Comparison of ENCODE assay signal across 19 cellular contexts in genomic region chr12:52508211-52508610, GRCh38. TPM values are rescaled to one million over a fixed set of nuclear protein-coding genes. Genes with fewer than 3 reads are reported as not detected.
DNase-seq lines count a peak whose midpoint lies in the region; ATAC-seq, FAIRE-seq and TF ChIP-seq lines count a peak whose summit lies in the region.
"Had no signal": no experiment of that assay in that cellular context is flagged by ENCODE, and none has a peak within 500 bp of the region (broad histone marks: within the 10 kb centered on the region; RNA-seq: fewer than 3 reads in every experiment).

No MANE protein-coding gene starts in this region.

- peak; percentile 3 for ATAC-seq in esophagus mucosa
- no peak for ATAC-seq in GM18907 (IDR thresholded peaks at IDR 0.05; ENCODE audit: unreplicated experiment)
- ATAC-seq in pancreas: no peak
- ATAC-seq: CD8-positive, alpha-beta T cell had no signal

- no peak overlapping the region for H3K4me2 ChIP-seq in neuronal stem cell (ENCODE audit: insufficient read depth, low read length, poor library complexity, severe bottlenecking)
- H3K4me2 ChIP-seq: A549 had no signal

- no CpG with 5 or more reads among the region's 5 CpGs for WGBS in neuronal stem cell (ENCODE audit: extremely low coverage in 2 of 2, insufficient read length in 2 of 2, insufficient replicate concordance in 1 of 2), 2 donors
- 70 to 71% methylated on average over 4 to 5 of the region's 5 CpGs for WGBS in esophagus squamous epithelium, 2 donors
- WGBS in pancreas, 2 donors: 68 to 71% methylated on average over 5 of the region's 5 CpGs

- no peak overlapping the region for H4K8ac ChIP-seq in neuronal stem cell (ENCODE audit: low read depth, low read length)

- H3K27me3 ChIP-seq in bronchial epithelial cell (ENCODE audit: control insufficient read depth, insufficient read depth, low read length) (no peaks in the 10 kb centered on the region), neuronal stem cell (ENCODE audit: control insufficient read depth in 3 of 3, insufficient read depth in 3 of 3, low read depth in 1 of 3, low read length in 3 of 3) (no peaks in the 10 kb centered on the region), esophagus squamous epithelium (peaks cover 0 to 11% (median 0%) of the 10 kb centered on the region in 4 donors), pancreas (peaks cover 0 to 8% (median 0%) of the 10 kb centered on the region in 4 donors)

- H3K79me1 ChIP-seq in neuronal stem cell (ENCODE audit: low read depth, low read length): no peaks in the 10 kb centered on the region

- H4K91ac ChIP-seq in neuronal stem cell (ENCODE audit: low read depth, low read length, poor library complexity): no peak overlapping the region

- H3K18ac ChIP-seq in neuronal stem cell (ENCODE audit: low read length): peak overlapping the region; percentile 40

- H3K4me3 ChIP-seq in bronchial epithelial cell (ENCODE audit: low read depth, low read length) (no peak overlapping the region), neuronal stem cell (ENCODE audit: low read length in 2 of 2) (no peak overlapping the region), esophagus squamous epithelium (no peak overlapping the region), pancreas (no peak overlapping the region)
- H3K4me3 ChIP-seq: A549 had no signal

- no peaks in the 10 kb centered on the region for H3K4me1 ChIP-seq in neuronal stem cell (ENCODE audit: control insufficient read depth in 2 of 2, insufficient read depth in 1 of 2, low read depth in 1 of 2, low read length in 2 of 2)
- H3K4me1 ChIP-seq in esophagus squamous epithelium: peaks cover 0 to 4% (median 0%) of the 10 kb centered on the region in 3 donors
- no peaks in the 10 kb centered on the region for H3K4me1 ChIP-seq in pancreas
- H3K4me1 ChIP-seq: A549, Caco-2 had no signal

- no peak for TF ChIP-seq CTCF in bronchial epithelial cell (IDR thresholded peaks at IDR 0.05; ENCODE audit: insufficient read depth, low read length, severe bottlenecking)
- TF ChIP-seq CTCF in esophagus squamous epithelium (IDR thresholded peaks at IDR 0.05): no peak
- TF ChIP-seq CTCF in pancreas (IDR thresholded peaks at IDR 0.05): no peak

- DNase-seq in bronchial epithelial cell (ENCODE audit: low read depth): no peak
- DNase-seq in neuronal stem cell (ENCODE audit: low spot score): no peak
- no peak for DNase-seq in urothelium cell line (ENCODE audit: low spot score)
- DNase-seq in esophagus squamous epithelium (lab: John Stamatoyannopoulos, UW): no peak
- no peak for DNase-seq in pancreas
- DNase-seq: Caco-2; CD8-positive, alpha-beta T cell; DND-41; GDM1; HCEC 1CT; HFFc6 had no signal

- H2BK120ac ChIP-seq in neuronal stem cell (ENCODE audit: low read depth, low read length): no peak overlapping the region

- H3K36me3 ChIP-seq in bronchial epithelial cell (ENCODE audit: control insufficient read depth, insufficient read depth, low read length) (no peaks in the 10 kb centered on the region), neuronal stem cell (replicated peaks in 1 of 2; ENCODE audit: control insufficient read depth in 2 of 2, insufficient read depth in 2 of 2, low read length in 2 of 2) (no peaks in the 10 kb centered on the region), esophagus squamous epithelium (no peaks in the 10 kb centered on the region), pancreas (no peaks in the 10 kb centered on the region)

- H3K9me3 ChIP-seq in neuronal stem cell (replicated peaks in 1 of 2; ENCODE audit: control insufficient read depth in 2 of 2, insufficient read depth in 1 of 2, low read depth in 1 of 2, low read length in 2 of 2) (no peaks in the 10 kb centered on the region), esophagus squamous epithelium (peaks cover 0 to 9% (median 5%) of the 10 kb centered on the region in 3 donors), pancreas (peaks cover 0 to 4% (median 0%) of the 10 kb centered on the region in 4 donors)

- no peak overlapping the region for H3K14ac ChIP-seq in neuronal stem cell (ENCODE audit: low read length)

- H3K4ac ChIP-seq in neuronal stem cell (ENCODE audit: low read length): no peak overlapping the region

- FAIRE-seq in bronchial epithelial cell (lab: Jason Lieb, UNC): peak; percentile 77
- peak; percentile 32 for FAIRE-seq in urothelium cell line (lab: Jason Lieb, UNC)
- no peak for FAIRE-seq in pancreas (lab: Jason Lieb, UNC)
- FAIRE-seq: A549 had no signal

- no peak overlapping the region for H3K23ac ChIP-seq in neuronal stem cell (ENCODE audit: low read depth, low read length, poor library complexity)

- no peak overlapping the region for H2AK5ac ChIP-seq in neuronal stem cell (ENCODE audit: low read depth, low read length)

- H3K27ac ChIP-seq in neuronal stem cell (replicated peaks; ENCODE audit: low read length) (no peak overlapping the region), esophagus squamous epithelium (no peak overlapping the region), pancreas (no peak overlapping the region)
- H3K27ac ChIP-seq: A549, HL-60 had no signal

- intact Hi-C loops in esophagus squamous epithelium (cut with DNase I): no loop called here
- intact Hi-C loops in pancreas (cut with DNase I): no loop called here

- no peak overlapping the region for H3K9ac ChIP-seq in neuronal stem cell (ENCODE audit: low read depth, low read length, poor library complexity)

- H2BK15ac ChIP-seq in neuronal stem cell (ENCODE audit: low read length): no peak overlapping the region

- H2BK12ac ChIP-seq in neuronal stem cell (ENCODE audit: low read length): no peak overlapping the region

- no peak overlapping the region for H2BK5ac ChIP-seq in neuronal stem cell (ENCODE audit: low read length)

- no peak for TF ChIP-seq POLR2A in esophagus squamous epithelium (IDR thresholded peaks at IDR 0.05)

- no peak overlapping the region for H2AFZ ChIP-seq in neuronal stem cell (ENCODE audit: low read length)

RNA-seq across cellular contexts. Expression of gene KRT5, which starts 12.0 kb away (rescaled TPM):
- total RNA-seq in bronchial epithelial cell (6,770 and 10,597 TPM in 2 replicates), esophagus mucosa (11,855 TPM), esophagus squamous epithelium (over 10,000 TPM in 1 of 4 donors, 1,000 to 10,000 TPM in 3; 7,921 to 12,107 (median 9,375) TPM), pancreas (1 to 10 TPM in 4 of 6 donors, under 1 TPM in 2; 0.51 to 5.8 (median 1.9) TPM)
- not detected for polyA plus RNA-seq in neuronal stem cell (2013, experiment 1 of 2)
- not detected for polyA plus RNA-seq in neuronal stem cell (2013, experiment 2 of 2)
- 1 to 10 TPM; 1.5 to 1.6 TPM for polyA plus RNA-seq in pancreas
- total RNA-seq: CD8-positive, alpha-beta T cell; H4; HFFc6 had no signal
- polyA plus RNA-seq: AG04450, BJ, CD14-positive monocyte had no signal

RNA-seq across cellular contexts. Expression of gene KRT6A, which starts 15.2 kb away (rescaled TPM):
- total RNA-seq in bronchial epithelial cell (13,929 and 17,192 TPM in 2 replicates), esophagus mucosa (18,870 TPM), esophagus squamous epithelium (over 10,000 TPM in 3 of 4 donors, 1,000 to 10,000 TPM in 1; 1,263 to 22,053 (median 17,717) TPM), pancreas (1 to 10 TPM in 1 of 6 donors, not detected in 5; 2.2 TPM)
- not detected for polyA plus RNA-seq in neuronal stem cell (2013, experiment 1 of 2)
- polyA plus RNA-seq in neuronal stem cell (2013, experiment 2 of 2): not detected
- under 1 TPM; 0.15 to 0.82 TPM for polyA plus RNA-seq in pancreas
- total RNA-seq: CD8-positive, alpha-beta T cell; H4; HFFc6 had no signal
- polyA plus RNA-seq: AG04450, BJ, CD14-positive monocyte had no signal

RNA-seq across cellular contexts. Expression of gene KRT6C, which starts 34.6 kb away (rescaled TPM):
- total RNA-seq in bronchial epithelial cell: 16.8 and 138 TPM in 2 replicates
- 2,886 TPM for total RNA-seq in esophagus mucosa
- not detected for polyA plus RNA-seq in neuronal stem cell (2013, experiment 1 of 2)
- polyA plus RNA-seq in neuronal stem cell (2013, experiment 2 of 2): not detected
- 1,000 to 10,000 TPM in 3 of 4 donors, 10 to 100 TPM in 1; 99.0 to 3,532 (median 1,742) TPM for total RNA-seq in esophagus squamous epithelium
- total RNA-seq in pancreas: not detected
- polyA plus RNA-seq in pancreas: not detected
- total RNA-seq: Caco-2; CD8-positive, alpha-beta T cell; H4; HFFc6 had no signal
- polyA plus RNA-seq: A549, AG04450, BJ, CD14-positive monocyte had no signal

RNA-seq across cellular contexts. Expression of gene KRT71, which starts 44.7 kb away (rescaled TPM):
- total RNA-seq in bronchial epithelial cell (not detected in 2 replicates), esophagus mucosa (not detected), esophagus squamous epithelium (not detected), pancreas (not detected)
- polyA plus RNA-seq in neuronal stem cell (2013, experiment 1 of 2): not detected
- polyA plus RNA-seq in neuronal stem cell (2013, experiment 2 of 2): not detected
- polyA plus RNA-seq in pancreas: not detected
- total RNA-seq: CD8-positive, alpha-beta T cell; H4; HFFc6 had no signal
- polyA plus RNA-seq: A549, AG04450, BJ, CD14-positive monocyte had no signal

RNA-seq across cellular contexts. Expression of gene KRT6B, which starts 56.3 kb away (rescaled TPM):
- total RNA-seq in bronchial epithelial cell (287 and 1,881 TPM in 2 replicates), esophagus mucosa (2,496 TPM), esophagus squamous epithelium (1,000 to 10,000 TPM in 3 of 4 donors, 100 to 1,000 TPM in 1; 308 to 3,585 (median 1,609) TPM), pancreas (1 to 10 TPM in 2 of 6 donors, under 1 TPM in 3, not detected in 1; 0.08 to 3.6 (median 0.20) TPM)
- not detected for polyA plus RNA-seq in neuronal stem cell (2013, experiment 1 of 2)
- polyA plus RNA-seq in neuronal stem cell (2013, experiment 2 of 2): not detected
- polyA plus RNA-seq in pancreas: under 1 TPM in 1 of 2 donors, not detected in 1; 0.23 TPM
- total RNA-seq: Caco-2; CD8-positive, alpha-beta T cell; H4; HFFc6 had no signal
- polyA plus RNA-seq: A549, AG04450, BJ, CD14-positive monocyte had no signal

Comparison
In these comparisons a context has a peak if more than half of its experiments do, and no peak if none do; other contexts are left out.
1. RNA of gene KRT5, which starts 12.0 kb away (total RNA-seq): 11,855 TPM in esophagus mucosa (single experiment), 7,921 to 12,107 TPM in esophagus squamous epithelium and 6,770 to 10,597 TPM in bronchial epithelial cell; 0.51 to 5.8 TPM in pancreas; every median in the first group is over 100 times any median in the second.
2. RNA of gene KRT6A, which starts 15.2 kb away (total RNA-seq): 18,870 TPM in esophagus mucosa (single experiment), 1,263 to 22,053 TPM in esophagus squamous epithelium and 13,929 to 17,192 TPM in bronchial epithelial cell; 2.2 TPM in pancreas; every median in the first group is over 100 times any median in the second.
3. RNA of gene KRT6C, which starts 34.6 kb away (total RNA-seq): 2,886 TPM in esophagus mucosa (single experiment), 99.0 to 3,532 TPM in esophagus squamous epithelium and 16.8 to 138 TPM in bronchial epithelial cell; not detected in pancreas; every median in the first group is over 10 times any median in the second.